Comparison of ENCODE assay signal across 10 cellular contexts in the genomic region with DNA sequence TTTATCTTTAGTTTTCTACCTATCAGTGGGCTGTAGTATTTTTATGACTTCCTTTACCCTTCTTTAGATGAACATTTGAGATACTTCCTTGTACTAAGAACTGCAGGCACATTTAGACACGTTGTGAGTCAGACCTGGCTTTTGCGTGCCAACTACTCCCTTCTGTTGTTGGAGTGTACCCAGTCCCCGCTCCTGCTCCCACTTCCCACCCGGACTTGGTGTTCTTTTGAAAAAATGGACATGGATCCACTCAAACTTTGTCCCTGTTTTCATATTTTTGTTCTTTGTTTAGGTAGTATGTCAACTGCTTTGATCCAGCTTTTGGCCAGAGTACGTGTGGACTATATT.
DNase-seq lines count a peak whose midpoint lies in the region; ATAC-seq and TF ChIP-seq lines count a peak whose summit lies in the region.
"Had no signal": no experiment of that assay in that cellular context is flagged by ENCODE, and none has a peak within 500 bp of the region (broad histone marks: within the 10 kb centered on the region; RNA-seq: fewer than 3 reads in every experiment).

No MANE protein-coding gene starts in this region.

- CTCF ChIA-PET in activated CD8-positive, alpha-beta T cell treated with anti-CD3 and anti-CD28 coated beads for 36 hours (lab: Charles Lee), result interaction anchor here (1.0 to 2.1 kb wide), 4 partner anchors 13 to 286 kb away, joined by 3 to 6 read pairs (median 4); a partner anchor contains a TSS

- H3K4me3 Mint-ChIP-seq in activated CD8-positive, alpha-beta T cell treated with anti-CD3 and anti-CD28 coated beads for 36 hours, result peak overlapping the region; percentile 51

- ATAC-seq in HG02588 (IDR thresholded peaks at IDR 0.05; ENCODE audit: unreplicated experiment), result peak; percentile 50
- ATAC-seq in activated CD8-positive, alpha-beta T cell treated with anti-CD3 and anti-CD28 coated beads for 36 hours, result peak; percentile 81
- no peak for ATAC-seq in GM19397 (IDR thresholded peaks at IDR 0.05; ENCODE audit: unreplicated experiment)
- ATAC-seq: K562 had no signal

- intact Hi-C loops in activated CD8-positive, alpha-beta T cell treated with anti-CD3 and anti-CD28 coated beads for 36 hours (cut with micrococcal nuclease), result no loop called here

- peaks cover 17% of the 10 kb centered on the region for H3K36me3 Mint-ChIP-seq in activated CD8-positive, alpha-beta T cell treated with anti-CD3 and anti-CD28 coated beads for 36 hours (ENCODE audit: low read depth)

- TF ChIP-seq CTCF in activated CD8-positive, alpha-beta T cell treated with anti-CD3 and anti-CD28 coated beads for 36 hours (IDR thresholded peaks at IDR 0.05), result no peak

- peak; percentile 19 for DNase-seq in AG20443 (ENCODE audit: low spot score)
- peak; percentile 63 for DNase-seq in activated CD8-positive, alpha-beta T cell treated with anti-CD3 and anti-CD28 coated beads for 36 hours
- DNase-seq in kidney glomerular epithelial cell (lab: John Stamatoyannopoulos, UW), result peak; percentile 19
- DNase-seq in COR-L47 (lab: John Stamatoyannopoulos, UW), result no peak
- no peak for DNase-seq in T1000 (lab: John Stamatoyannopoulos, UW)
- no peak for DNase-seq in stimulated activated CD4-positive, alpha-beta T cell treated with anti-CD3 and anti-CD28 coated beads, Interleukin-12 subunit alpha, Interleukin-12 subunit beta, amount 100 ng/mL, for 4 hours
- DNase-seq: DMS53 had no signal

- H3K27me3 Mint-ChIP-seq in activated CD8-positive, alpha-beta T cell treated with anti-CD3 and anti-CD28 coated beads for 36 hours, result no peaks in the 10 kb centered on the region

- H3K9me3 Mint-ChIP-seq in activated CD8-positive, alpha-beta T cell treated with anti-CD3 and anti-CD28 coated beads for 36 hours, result peaks cover 6% of the 10 kb centered on the region

- peaks cover 74% of the 10 kb centered on the region for H3K4me1 Mint-ChIP-seq in activated CD8-positive, alpha-beta T cell treated with anti-CD3 and anti-CD28 coated beads for 36 hours (ENCODE audit: low read depth)

- POLR2A ChIA-PET in activated CD8-positive, alpha-beta T cell treated with anti-CD3 and anti-CD28 coated beads for 36 hours (lab: Charles Lee), result no interaction called here

- peak overlapping the region; percentile 93 for H3K27ac Mint-ChIP-seq in activated CD8-positive, alpha-beta T cell treated with anti-CD3 and anti-CD28 coated beads for 36 hours

Comparison
In these comparisons a context has a peak if more than half of its experiments do, and no peak if none do; other contexts are left out.
1. DNase-seq: peak in AG20443 (single experiment), activated CD8-positive, alpha-beta T cell treated with anti-CD3 and anti-CD28 coated beads for 36 hours (single experiment) and kidney glomerular epithelial cell (single experiment); none in COR-L47 (single experiment), T1000 (single experiment) and stimulated activated CD4-positive, alpha-beta T cell treated with anti-CD3 and anti-CD28 coated beads, Interleukin-12 subunit alpha, Interleukin-12 subunit beta, amount 100 ng/mL, for 4 hours (single experiment).